Comparison of ENCODE assay signal across 8 cellular contexts in genomic region chr3:150603090-150603887, GRCh38. TPM values are rescaled to one million over a fixed set of nuclear protein-coding genes. Genes with fewer than 3 reads are reported as not detected.
A peak's percentile ranks its signal among the peaks of the same experiment; 100 is the strongest.
DNase-seq lines count a peak whose midpoint lies in the region; ATAC-seq and TF ChIP-seq lines count a peak whose summit lies in the region.

A gene with protein sequence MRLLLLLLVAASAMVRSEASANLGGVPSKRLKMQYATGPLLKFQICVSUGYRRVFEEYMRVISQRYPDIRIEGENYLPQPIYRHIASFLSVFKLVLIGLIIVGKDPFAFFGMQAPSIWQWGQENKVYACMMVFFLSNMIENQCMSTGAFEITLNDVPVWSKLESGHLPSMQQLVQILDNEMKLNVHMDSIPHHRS (plus strand): TSS chr3:150603321. CDS start chr3:150603363, 42 bp downstream.

- no peaks in the 10 kb centered on the region for H3K9me3 ChIP-seq in DOHH2 (ENCODE audit: control insufficient read depth, insufficient read depth, low read length)
- no peaks in the 10 kb centered on the region for H3K9me3 ChIP-seq in naive thymus-derived CD4-positive, alpha-beta T cell (ENCODE audit: control insufficient read depth in 2 of 3, low read length in 3 of 3)

- DNase-seq in Kasumi-1 (lab: John Stamatoyannopoulos, UW) (peak; percentile 85 to 88), RPMI7951 (ENCODE audit: low read depth) (peak; percentile 95), fibroblast of gingiva (ENCODE audit: low read depth) (peak; percentile 96)
- DNase-seq in activated T-helper 1 cell treated with anti-CD3 and anti-CD28 coated beads, Interleukin-12 subunit alpha, Interleukin-12 subunit beta, Interleukin-2, Interleukin-4 antibody, amounts not matched to agents 30 ng/mL and 10 ng/mL and 1 ng/mL, durations not matched to agents 14 hours and 24 hours and 36 hours (ENCODE audit: low spot score): peak; percentile 96
- DNase-seq in naive thymus-derived CD4-positive, alpha-beta T cell: peak; percentile 91 to 97 (median 96)
- DNase-seq in stimulated activated naive B cell treated with anti-CD40 and anti-IgM and Interleukin-4, amounts not matched to agents 10 μg/mL and 1 μg/mL and 100 μg/mL, for 72 hours: peak; percentile 96

- H3K27me3 Mint-ChIP-seq in activated T-helper 1 cell treated with anti-CD3 and anti-CD28 coated beads, Interleukin-12 subunit alpha, Interleukin-12 subunit beta, Interleukin-2, Interleukin-4 antibody, amounts not matched to agents 30 ng/mL and 10 ng/mL and 1 ng/mL, durations not matched to agents 14 hours and 24 hours and 36 hours (ENCODE audit: insufficient read depth): peaks cover 2% of the 10 kb centered on the region
- no peaks in the 10 kb centered on the region for H3K27me3 Mint-ChIP-seq in naive thymus-derived CD4-positive, alpha-beta T cell
- H3K27me3 Mint-ChIP-seq in stimulated activated naive B cell treated with anti-CD40 and anti-IgM and Interleukin-4, amounts not matched to agents 10 μg/mL and 1 μg/mL and 100 μg/mL, for 72 hours: no peaks in the 10 kb centered on the region

- H3K27ac Mint-ChIP-seq in activated T-helper 1 cell treated with anti-CD3 and anti-CD28 coated beads, Interleukin-12 subunit alpha, Interleukin-12 subunit beta, Interleukin-2, Interleukin-4 antibody, amounts not matched to agents 30 ng/mL and 10 ng/mL and 1 ng/mL, durations not matched to agents 14 hours and 24 hours and 36 hours: peak within 1 kb of the TSS; percentile 99
- H3K27ac Mint-ChIP-seq in naive thymus-derived CD4-positive, alpha-beta T cell: peak within 1 kb of the TSS; percentile 97 to 100 (median 99)
- peak within 1 kb of the TSS; percentile 100 for H3K27ac Mint-ChIP-seq in stimulated activated naive B cell treated with anti-CD40 and anti-IgM and Interleukin-4, amounts not matched to agents 10 μg/mL and 1 μg/mL and 100 μg/mL, for 72 hours

- H3K27me3 ChIP-seq in DOHH2 (ENCODE audit: control insufficient read depth, low read length): no peaks in the 10 kb centered on the region
- H3K27me3 ChIP-seq in naive thymus-derived CD4-positive, alpha-beta T cell (ENCODE audit: control insufficient read depth in 2 of 2, insufficient read depth in 2 of 2, low read length in 2 of 2): no peaks in the 10 kb centered on the region

- H3K4me2 ChIP-seq in DOHH2 (ENCODE audit: low read length): peak within 1 kb of the TSS; percentile 90

- CTCF ChIA-PET in naive thymus-derived CD4-positive, alpha-beta T cell (lab: Charles Lee): no interaction called here

- H3K36me3 Mint-ChIP-seq in activated T-helper 1 cell treated with anti-CD3 and anti-CD28 coated beads, Interleukin-12 subunit alpha, Interleukin-12 subunit beta, Interleukin-2, Interleukin-4 antibody, amounts not matched to agents 30 ng/mL and 10 ng/mL and 1 ng/mL, durations not matched to agents 14 hours and 24 hours and 36 hours (ENCODE audit: low read depth): peaks cover 35% of the 10 kb centered on the region
- peaks cover 11 to 35% (median 21%) of the 10 kb centered on the region in 5 donors for H3K36me3 Mint-ChIP-seq in naive thymus-derived CD4-positive, alpha-beta T cell
- peaks cover 50 to 62% of the 10 kb centered on the region in 2 donors for H3K36me3 Mint-ChIP-seq in stimulated activated naive B cell treated with anti-CD40 and anti-IgM and Interleukin-4, amounts not matched to agents 10 μg/mL and 1 μg/mL and 100 μg/mL, for 72 hours

- H4K20me1 ChIP-seq in DOHH2 (ENCODE audit: control insufficient read depth, insufficient read depth, low read depth, low read length): peaks cover 22% of the 10 kb centered on the region

- H3F3A ChIP-seq in DOHH2 (ENCODE audit: control insufficient read depth, insufficient read depth): peaks cover 18% of the 10 kb centered on the region

- TF ChIP-seq CTCF in DOHH2 (IDR thresholded peaks at IDR 0.05; ENCODE audit: low read depth, low read length, poor library complexity, severe bottlenecking): peak; percentile 33

- H3K4me3 ChIP-seq in DOHH2 (ENCODE audit: low read length): peak within 1 kb of the TSS; percentile 87
- peak within 1 kb of the TSS; percentile 76 for H3K4me3 ChIP-seq in naive thymus-derived CD4-positive, alpha-beta T cell (ENCODE audit: low read length)

- peak within 1 kb of the TSS; percentile 91 for H3K27ac ChIP-seq in DOHH2 (ENCODE audit: low read depth, low read length)
- peak within 1 kb of the TSS; percentile 90 for H3K27ac ChIP-seq in naive thymus-derived CD4-positive, alpha-beta T cell (ENCODE audit: low read depth, low read length)

- intact Hi-C loops in activated T-helper 1 cell treated with anti-CD3 and anti-CD28 coated beads, Interleukin-12 subunit alpha, Interleukin-12 subunit beta, Interleukin-2, Interleukin-4 antibody, amounts not matched to agents 30 ng/mL and 10 ng/mL and 1 ng/mL, durations not matched to agents 14 hours and 24 hours and 36 hours (cut with micrococcal nuclease): loop anchor here (1.0 to 10.0 kb wide), 11 partner anchors 20 to 1592 kb away; partner anchors contain the start of genes EIF2A, ERICH6, GPR171 and MED12L
- intact Hi-C loops in naive thymus-derived CD4-positive, alpha-beta T cell (cut with micrococcal nuclease): loop anchor here (1.0 to 5.0 kb wide), 15 partner anchors 12 to 1666 kb away; partner anchors contain the start of genes EIF2A (in 2 of the 2), ERICH6 (in 2 of the 2), GPR171 (in 2 of the 2) and SERP1 (in 2 of the 2)

- H3K4me3 Mint-ChIP-seq in activated T-helper 1 cell treated with anti-CD3 and anti-CD28 coated beads, Interleukin-12 subunit alpha, Interleukin-12 subunit beta, Interleukin-2, Interleukin-4 antibody, amounts not matched to agents 30 ng/mL and 10 ng/mL and 1 ng/mL, durations not matched to agents 14 hours and 24 hours and 36 hours: peak within 1 kb of the TSS; percentile 99
- peak within 1 kb of the TSS; percentile 93 to 100 (median 98) for H3K4me3 Mint-ChIP-seq in naive thymus-derived CD4-positive, alpha-beta T cell
- peak within 1 kb of the TSS; percentile 99 for H3K4me3 Mint-ChIP-seq in stimulated activated naive B cell treated with anti-CD40 and anti-IgM and Interleukin-4, amounts not matched to agents 10 μg/mL and 1 μg/mL and 100 μg/mL, for 72 hours

- H3K4me1 ChIP-seq in DOHH2 (ENCODE audit: control insufficient read depth, low read length): peaks cover 59% of the 10 kb centered on the region
- H3K4me1 ChIP-seq in naive thymus-derived CD4-positive, alpha-beta T cell (ENCODE audit: control insufficient read depth in 2 of 2, insufficient read depth in 2 of 2, low read length in 2 of 2): peaks cover 27 to 40% of the 10 kb centered on the region in 2 donors

- ATAC-seq in GM21825 (IDR thresholded peaks at IDR 0.05; ENCODE audit: unreplicated experiment): peak; percentile 53
- peak; percentile 89 for ATAC-seq in naive thymus-derived CD4-positive, alpha-beta T cell
- peak; percentile 67 to 71 for ATAC-seq in stimulated activated naive B cell treated with anti-CD40 and anti-IgM and Interleukin-4, amounts not matched to agents 10 μg/mL and 1 μg/mL and 100 μg/mL, for 72 hours (replicated peaks)

- H3K9me2 ChIP-seq in DOHH2 (replicated peaks; ENCODE audit: control insufficient read depth, low read length): no peaks in the 10 kb centered on the region

- peaks cover 56% of the 10 kb centered on the region for H3K36me3 ChIP-seq in DOHH2 (ENCODE audit: control insufficient read depth, low read length)
- H3K36me3 ChIP-seq in naive thymus-derived CD4-positive, alpha-beta T cell (ENCODE audit: control insufficient read depth in 2 of 3, insufficient read depth in 3 of 3, low read length in 3 of 3): no peaks in the 10 kb centered on the region

- H3K4me1 Mint-ChIP-seq in activated T-helper 1 cell treated with anti-CD3 and anti-CD28 coated beads, Interleukin-12 subunit alpha, Interleukin-12 subunit beta, Interleukin-2, Interleukin-4 antibody, amounts not matched to agents 30 ng/mL and 10 ng/mL and 1 ng/mL, durations not matched to agents 14 hours and 24 hours and 36 hours (ENCODE audit: low read depth): peaks cover 79% of the 10 kb centered on the region
- H3K4me1 Mint-ChIP-seq in naive thymus-derived CD4-positive, alpha-beta T cell: peaks cover 43 to 77% (median 70%) of the 10 kb centered on the region in 7 donors
- peaks cover 42 to 71% of the 10 kb centered on the region in 2 donors for H3K4me1 Mint-ChIP-seq in stimulated activated naive B cell treated with anti-CD40 and anti-IgM and Interleukin-4, amounts not matched to agents 10 μg/mL and 1 μg/mL and 100 μg/mL, for 72 hours

- no peaks in the 10 kb centered on the region for H3K9me3 Mint-ChIP-seq in activated T-helper 1 cell treated with anti-CD3 and anti-CD28 coated beads, Interleukin-12 subunit alpha, Interleukin-12 subunit beta, Interleukin-2, Interleukin-4 antibody, amounts not matched to agents 30 ng/mL and 10 ng/mL and 1 ng/mL, durations not matched to agents 14 hours and 24 hours and 36 hours
- peaks cover 0 to 6% (median 0%) of the 10 kb centered on the region in 11 donors for H3K9me3 Mint-ChIP-seq in naive thymus-derived CD4-positive, alpha-beta T cell
- H3K9me3 Mint-ChIP-seq in stimulated activated naive B cell treated with anti-CD40 and anti-IgM and Interleukin-4, amounts not matched to agents 10 μg/mL and 1 μg/mL and 100 μg/mL, for 72 hours: peaks cover 0 to 5% of the 10 kb centered on the region in 2 donors

- POLR2A ChIA-PET in naive thymus-derived CD4-positive, alpha-beta T cell (lab: Charles Lee): interaction anchor here (0.6 to 3.1 kb wide), 23 partner anchors 8 to 851 kb away, joined by 3 to 53 read pairs (median 4); partner anchors contain the start of genes COMMD2, EIF2A, ERICH6 and SERP1

- H3K79me2 ChIP-seq in DOHH2 (ENCODE audit: control insufficient read depth, low read length): peaks cover 99% of the 10 kb centered on the region

RNA-seq across cellular contexts. Expression of the gene that starts here (rescaled TPM):
- 129 and 152 TPM in 2 replicates for total RNA-seq in RPMI7951 (2014; rRNA removed; shearing (Covaris generic))
- total RNA-seq in activated T-helper 1 cell treated with anti-CD3 and anti-CD28 coated beads, Interleukin-12 subunit alpha, Interleukin-12 subunit beta, Interleukin-2, Interleukin-4 antibody, amounts not matched to agents 30 ng/mL and 10 ng/mL and 1 ng/mL, durations not matched to agents 14 hours and 24 hours and 36 hours: 139 and 140 TPM in 2 replicates
- total RNA-seq in naive thymus-derived CD4-positive, alpha-beta T cell: 100 to 1,000 TPM in 1 of 5 experiments, 10 to 100 TPM in 4; 51.3 to 104 (median 78.1) TPM
- polyA plus RNA-seq in naive thymus-derived CD4-positive, alpha-beta T cell: 100 to 1,000 TPM; 174 to 179 TPM

Comparison
In these comparisons a context has a peak if more than half of its experiments do, and no peak if none do; other contexts are left out.
1. Peak in every context shown above with its lines: DNase-seq, ATAC-seq, H3K4me3 ChIP-seq and H3K27ac ChIP-seq.